Comparison of ENCODE assay signal across 14 cellular contexts in genomic region chr4:122842984-122843531, GRCh38. TPM values are rescaled to one million over a fixed set of nuclear protein-coding genes. Genes with fewer than 3 reads are reported as not detected.
DNase-seq lines count a peak whose midpoint lies in the region; ATAC-seq, FAIRE-seq and TF ChIP-seq lines count a peak whose summit lies in the region.
"Had no signal": no experiment of that assay in that cellular context is flagged by ENCODE, and none has a peak within 500 bp of the region (broad histone marks: within the 10 kb centered on the region; RNA-seq: fewer than 3 reads in every experiment).

No MANE protein-coding gene starts in this region.

- in situ Hi-C loops in Caki2 (cut with HindIII; ENCODE audit: low pct_unique_long_range_greater_than_20kb, low sequenced_read_pairs), result no loop called here

- H3K27me3 Mint-ChIP-seq in activated T-helper 2 cell treated with anti-CD3 and anti-CD28 coated beads, Interferon-gamma antibody, Interleukin-2, Interleukin-4, amounts not matched to agents 10 μg/mL and 5 μg/mL and 100 μg/mL, durations not matched to agents 14 hours and 24 hours and 36 hours (ENCODE audit: low read depth), result peaks cover 8% of the 10 kb centered on the region
- peaks cover 15% of the 10 kb centered on the region for H3K27me3 Mint-ChIP-seq in activated naive CD8-positive, alpha-beta T cell treated with anti-CD3 and anti-CD28 coated beads, Interleukin-2, amount 50 U/mL, for 24 hours
- H3K27me3 Mint-ChIP-seq in CD8-positive, alpha-beta memory T cell, result peaks cover 8 to 14% of the 10 kb centered on the region in 2 donors

- no peaks in the 10 kb centered on the region for H3K4me1 ChIP-seq in prostate gland (replicated peaks)
- H3K4me1 ChIP-seq in CD8-positive, alpha-beta memory T cell (ENCODE audit: insufficient read depth, low read length), result no peaks in the 10 kb centered on the region

- CTCF ChIA-PET in CD8-positive, alpha-beta memory T cell (lab: Charles Lee), result no interaction called here

- FAIRE-seq in endometrium (lab: Jason Lieb, UNC), result peak; percentile 82
- FAIRE-seq: colon had no signal

- TF ChIP-seq CTCF in prostate gland (IDR thresholded peaks at IDR 0.05), result no peak

- H3K4me3 ChIP-seq in prostate gland, result no peak overlapping the region
- no peak overlapping the region for H3K4me3 ChIP-seq in CD8-positive, alpha-beta memory T cell (ENCODE audit: low read length)
- H3K4me3 ChIP-seq: upper lobe of left lung had no signal

- 23% methylated on average over 4 of the region's 4 CpGs for WGBS in prostate gland

- POLR2A ChIA-PET in CD8-positive, alpha-beta memory T cell (lab: Charles Lee), result no interaction called here

- H3K36me3 ChIP-seq in prostate gland, result no peaks in the 10 kb centered on the region
- no peaks in the 10 kb centered on the region for H3K36me3 ChIP-seq in CD8-positive, alpha-beta memory T cell (ENCODE audit: insufficient read depth, low read length)
- H3K36me3 ChIP-seq: upper lobe of left lung had no signal

- no peaks in the 10 kb centered on the region for H3K36me3 Mint-ChIP-seq in activated T-helper 2 cell treated with anti-CD3 and anti-CD28 coated beads, Interferon-gamma antibody, Interleukin-2, Interleukin-4, amounts not matched to agents 10 μg/mL and 5 μg/mL and 100 μg/mL, durations not matched to agents 14 hours and 24 hours and 36 hours (ENCODE audit: low read depth)
- no peaks in the 10 kb centered on the region for H3K36me3 Mint-ChIP-seq in activated naive CD8-positive, alpha-beta T cell treated with anti-CD3 and anti-CD28 coated beads, Interleukin-2, amount 50 U/mL, for 24 hours (ENCODE audit: low read depth)
- no peaks in the 10 kb centered on the region for H3K36me3 Mint-ChIP-seq in CD8-positive, alpha-beta memory T cell
- H3K36me3 Mint-ChIP-seq: activated naive CD8-positive, alpha-beta T cell had no signal

- H3K27ac Mint-ChIP-seq in activated T-helper 2 cell treated with anti-CD3 and anti-CD28 coated beads, Interferon-gamma antibody, Interleukin-2, Interleukin-4, amounts not matched to agents 10 μg/mL and 5 μg/mL and 100 μg/mL, durations not matched to agents 14 hours and 24 hours and 36 hours, result no peak overlapping the region
- no peak overlapping the region for H3K27ac Mint-ChIP-seq in activated naive CD8-positive, alpha-beta T cell treated with anti-CD3 and anti-CD28 coated beads, Interleukin-2, amount 50 U/mL, for 24 hours
- peak overlapping the region in 1 of 8 donors; percentile 66 for H3K27ac Mint-ChIP-seq in CD8-positive, alpha-beta memory T cell
- H3K27ac Mint-ChIP-seq: activated B cell treated with CpG ODN at 0.5 μM for 24 hours; activated naive CD8-positive, alpha-beta T cell; B cell had no signal

- H3K4me3 Mint-ChIP-seq in activated T-helper 2 cell treated with anti-CD3 and anti-CD28 coated beads, Interferon-gamma antibody, Interleukin-2, Interleukin-4, amounts not matched to agents 10 μg/mL and 5 μg/mL and 100 μg/mL, durations not matched to agents 14 hours and 24 hours and 36 hours (ENCODE audit: low read depth), result no peak overlapping the region
- H3K4me3 Mint-ChIP-seq in activated naive CD8-positive, alpha-beta T cell treated with anti-CD3 and anti-CD28 coated beads, Interleukin-2, amount 50 U/mL, for 24 hours, result no peak overlapping the region
- H3K4me3 Mint-ChIP-seq in CD8-positive, alpha-beta memory T cell, result no peak overlapping the region
- H3K4me3 Mint-ChIP-seq: activated B cell treated with CpG ODN at 0.5 μM for 24 hours; activated naive CD8-positive, alpha-beta T cell; B cell had no signal

- peak overlapping the region; percentile 6 to 30 for H3K27ac ChIP-seq in prostate gland
- no peak overlapping the region for H3K27ac ChIP-seq in CD8-positive, alpha-beta memory T cell (ENCODE audit: low read depth, low read length)
- H3K27ac ChIP-seq: upper lobe of left lung had no signal

- no peaks in the 10 kb centered on the region for H3K9me3 ChIP-seq in prostate gland
- H3K9me3 ChIP-seq in CD8-positive, alpha-beta memory T cell (ENCODE audit: low read length), result no peaks in the 10 kb centered on the region
- H3K9me3 ChIP-seq: upper lobe of left lung had no signal

- intact Hi-C loops in prostate gland (cut with DNase I), result no loop called here
- intact Hi-C loops in activated T-helper 2 cell treated with anti-CD3 and anti-CD28 coated beads, Interferon-gamma antibody, Interleukin-2, Interleukin-4, amounts not matched to agents 10 μg/mL and 5 μg/mL and 100 μg/mL, durations not matched to agents 14 hours and 24 hours and 36 hours (cut with micrococcal nuclease), result no loop called here

- H3K9me3 Mint-ChIP-seq in activated T-helper 2 cell treated with anti-CD3 and anti-CD28 coated beads, Interferon-gamma antibody, Interleukin-2, Interleukin-4, amounts not matched to agents 10 μg/mL and 5 μg/mL and 100 μg/mL, durations not matched to agents 14 hours and 24 hours and 36 hours, result no peaks in the 10 kb centered on the region
- H3K9me3 Mint-ChIP-seq in activated naive CD8-positive, alpha-beta T cell treated with anti-CD3 and anti-CD28 coated beads, Interleukin-2, amount 50 U/mL, for 24 hours, result no peaks in the 10 kb centered on the region
- H3K9me3 Mint-ChIP-seq in CD8-positive, alpha-beta memory T cell, result no peaks in the 10 kb centered on the region
- H3K9me3 Mint-ChIP-seq: activated B cell treated with CpG ODN at 0.5 μM for 24 hours had no signal

- DNase-seq in Caki2 (ENCODE audit: low read depth), result peak; percentile 18
- peak; percentile 86 for DNase-seq in LoVo (ENCODE audit: low spot score)
- DNase-seq in prostate gland (ENCODE audit: low spot score), result peak; percentile 76
- DNase-seq in activated T-helper 2 cell treated with anti-CD3 and anti-CD28 coated beads, Interferon-gamma antibody, Interleukin-2, Interleukin-4, amounts not matched to agents 10 μg/mL and 5 μg/mL and 100 μg/mL, durations not matched to agents 14 hours and 24 hours and 36 hours (ENCODE audit: low spot score), result no peak
- no peak for DNase-seq in activated naive CD8-positive, alpha-beta T cell treated with anti-CD3 and anti-CD28 coated beads, Interleukin-2, amount 50 U/mL, for 24 hours
- no peak for DNase-seq in DMS153 (lab: John Stamatoyannopoulos, UW)
- no peak for DNase-seq in CD8-positive, alpha-beta memory T cell
- DNase-seq: activated B cell treated with CpG ODN at 0.5 μM for 24 hours, EL, upper lobe of left lung had no signal

- no peak for ATAC-seq in activated naive CD8-positive, alpha-beta T cell treated with anti-CD3 and anti-CD28 coated beads, Interleukin-2, amount 50 U/mL, for 24 hours

- H3K4me1 Mint-ChIP-seq in activated T-helper 2 cell treated with anti-CD3 and anti-CD28 coated beads, Interferon-gamma antibody, Interleukin-2, Interleukin-4, amounts not matched to agents 10 μg/mL and 5 μg/mL and 100 μg/mL, durations not matched to agents 14 hours and 24 hours and 36 hours (ENCODE audit: low read depth), result peaks cover 12% of the 10 kb centered on the region
- no peaks in the 10 kb centered on the region for H3K4me1 Mint-ChIP-seq in activated naive CD8-positive, alpha-beta T cell treated with anti-CD3 and anti-CD28 coated beads, Interleukin-2, amount 50 U/mL, for 24 hours
- H3K4me1 Mint-ChIP-seq in CD8-positive, alpha-beta memory T cell, result no peaks in the 10 kb centered on the region
- H3K4me1 Mint-ChIP-seq: activated B cell treated with CpG ODN at 0.5 μM for 24 hours, B cell had no signal

- TF ChIP-seq POLR2A in prostate gland (IDR thresholded peaks at IDR 0.05), result no peak

- no peaks in the 10 kb centered on the region for H3K27me3 ChIP-seq in prostate gland (replicated peaks; ENCODE audit: insufficient read depth)
- no peaks in the 10 kb centered on the region for H3K27me3 ChIP-seq in CD8-positive, alpha-beta memory T cell (ENCODE audit: insufficient read depth, low read length, poor library complexity, severe bottlenecking)
- H3K27me3 ChIP-seq: upper lobe of left lung had no signal

RNA-seq across cellular contexts. Expression of gene FGF2, which starts 16.4 kb away (rescaled TPM):
- total RNA-seq in Caki2 (2014; rRNA removed; shearing (Covaris generic); ENCODE audit: low replicate concordance), result 26.6 and 27.7 TPM in 2 replicates
- 1 to 10 TPM; 4.4 to 4.8 TPM for total RNA-seq in prostate gland
- 2.3 and 3.0 TPM in 2 replicates for total RNA-seq in activated T-helper 2 cell treated with anti-CD3 and anti-CD28 coated beads, Interferon-gamma antibody, Interleukin-2, Interleukin-4, amounts not matched to agents 10 μg/mL and 5 μg/mL and 100 μg/mL, durations not matched to agents 14 hours and 24 hours and 36 hours
- 1 to 10 TPM; 1.5 to 1.7 TPM for total RNA-seq in CD8-positive, alpha-beta memory T cell
- polyA plus RNA-seq in CD8-positive, alpha-beta memory T cell, result not detected
- total RNA-seq: B cell had no signal

Comparison
In these comparisons a context has a peak if more than half of its experiments do, and no peak if none do; other contexts are left out.
1. DNase-seq: peak in Caki2 (single experiment), LoVo (single experiment) and prostate gland (single experiment); none in activated T-helper 2 cell treated with anti-CD3 and anti-CD28 coated beads, Interferon-gamma antibody, Interleukin-2, Interleukin-4, amounts not matched to agents 10 μg/mL and 5 μg/mL and 100 μg/mL, durations not matched to agents 14 hours and 24 hours and 36 hours (single experiment), activated naive CD8-positive, alpha-beta T cell treated with anti-CD3 and anti-CD28 coated beads, Interleukin-2, amount 50 U/mL, for 24 hours (single experiment), DMS153 (single experiment) and CD8-positive, alpha-beta memory T cell (0 of 5).